In genomic region chr2:48206052-48206656, GRCh38 we compare ENCODE assay signal across 8 cellular contexts.
DNase-seq lines count a peak whose midpoint lies in the region; ATAC-seq and TF ChIP-seq lines count a peak whose summit lies in the region.
"Not testable (repeated sequence)": the region's sequence is repeated elsewhere in the genome, so short reads cannot be mapped to it uniquely, and the experiment has no call there.

No MANE protein-coding gene starts in this region.

- H3K4me3 ChIP-seq in CD8-positive, alpha-beta memory T cell (ENCODE audit: low read length); GM23338; OCI-LY3 (ENCODE audit: low read length); osteoblast (ENCODE audit: insufficient read depth, low read length): not testable (repeated sequence)
- H3K4me3 ChIP-seq in dorsolateral prefrontal cortex (peak overlapping the region in 43 of 59 donors; percentile 7 to 62 (median 42)), tibial nerve (peak overlapping the region in 1 of 4 donors; percentile 20)

- H3K36me3 ChIP-seq in CD8-positive, alpha-beta memory T cell (ENCODE audit: insufficient read depth, low read length); GM23338 (ENCODE audit: insufficient read depth); OCI-LY3 (replicated peaks; ENCODE audit: low read depth, low read length); osteoblast (ENCODE audit: insufficient read depth, low read length); tibial nerve: not testable (repeated sequence)

- H3K36me3 Mint-ChIP-seq in CD8-positive, alpha-beta memory T cell; GM23338 (ENCODE audit: low read depth); activated T-helper 17 cell treated with anti-CD3 and anti-CD28 coated beads, Interleukin-2, amount 50 U/mL, for 72 hours (ENCODE audit: low read depth): not testable (repeated sequence)

- H3K4me2 ChIP-seq in GM23338 (0 out of 2 replicates have a peak overlapping the region, but pooled peaks have one; percentile 65), OCI-LY3 (ENCODE audit: low read length) (peak overlapping the region; percentile 48)
- H3K4me2 ChIP-seq in osteoblast (ENCODE audit: insufficient read depth, low read length), result not testable (repeated sequence)

- H3K79me2 ChIP-seq in GM23338 (replicated peaks; ENCODE audit: insufficient read depth); OCI-LY3 (ENCODE audit: low read length); osteoblast (ENCODE audit: insufficient read depth, low read length): not testable (repeated sequence)

- not testable (repeated sequence) for TF ChIP-seq POLR2A in tibial nerve (IDR thresholded peaks at IDR 0.05)

- WGBS in tibial nerve, 2 donors, result 67 to 77% methylated on average over 13 of the region's 13 CpGs

- H3K4me1 Mint-ChIP-seq in CD8-positive, alpha-beta memory T cell; activated T-helper 17 cell treated with anti-CD3 and anti-CD28 coated beads, Interleukin-2, amount 50 U/mL, for 72 hours: not testable (repeated sequence)
- peaks cover 42% of the 10 kb centered on the region for H3K4me1 Mint-ChIP-seq in GM23338

- intact Hi-C loops in dorsolateral prefrontal cortex (cut with DNase I), result loop anchor here in 1 of 2 donors (10.0 kb wide), 1 partner anchor 301 kb away; the partner anchor contains the start of gene FBXO11

- H2AFZ ChIP-seq in GM23338, result 0 out of 2 replicates have a peak overlapping the region, but pooled peaks have one; percentile 40
- not testable (repeated sequence) for H2AFZ ChIP-seq in OCI-LY3 (ENCODE audit: low read depth, low read length)
- H2AFZ ChIP-seq in osteoblast (ENCODE audit: low read length), result peak overlapping the region; percentile 94

- not testable (repeated sequence) for H3K9me3 Mint-ChIP-seq in CD8-positive, alpha-beta memory T cell; GM23338; activated T-helper 17 cell treated with anti-CD3 and anti-CD28 coated beads, Interleukin-2, amount 50 U/mL, for 72 hours

- H3F3A ChIP-seq in GM23338 (replicated peaks; ENCODE audit: low read depth), result not testable (repeated sequence)

- not testable (repeated sequence) for H3K9me3 ChIP-seq in CD8-positive, alpha-beta memory T cell (ENCODE audit: low read length); OCI-LY3 (ENCODE audit: insufficient read depth, low read length); osteoblast (ENCODE audit: low read depth, low read length); tibial nerve

- H3K27me3 ChIP-seq in CD8-positive, alpha-beta memory T cell (ENCODE audit: insufficient read depth, low read length, poor library complexity, severe bottlenecking); GM23338 (ENCODE audit: insufficient read depth); OCI-LY3 (ENCODE audit: low read depth, low read length); dorsolateral prefrontal cortex; osteoblast (ENCODE audit: insufficient read depth, low read length); tibial nerve: not testable (repeated sequence)

- TF ChIP-seq CTCF in GM23338 (conservative IDR thresholded peaks at IDR 0.05; ENCODE audit: low read depth in 2 of 2), result peak in 1 of 2 experiments; percentile 30; a peak in 2 of 4 replicates
- TF ChIP-seq CTCF in OCI-LY3 (IDR thresholded peaks at IDR 0.05; ENCODE audit: low read depth, low read length); dorsolateral prefrontal cortex (IDR thresholded peaks at IDR 0.05 in 54 of 56, conservative IDR thresholded peaks at IDR 0.05 in 2 of 56; ENCODE audit: low read depth in 1 of 56, partially characterized antibody in 56 of 56); osteoblast (IDR thresholded peaks at IDR 0.05; ENCODE audit: extremely low read depth, low read depth, low read length); tibial nerve (IDR thresholded peaks at IDR 0.05): not testable (repeated sequence)

- not testable (repeated sequence) for DNase-seq in CD8-positive, alpha-beta memory T cell; GM23338 (ENCODE audit: low spot score); dorsolateral prefrontal cortex; osteoblast (ENCODE audit: insufficient read length, low spot score, missing footprints); tibial nerve (ENCODE audit: low spot score in 2 of 2)
- peak; percentile 34 for DNase-seq in kidney tubule cell (ENCODE audit: low spot score)

- TF ChIP-seq EP300 in tibial nerve (IDR thresholded peaks at IDR 0.05), result not testable (repeated sequence)

- not testable (repeated sequence) for H3K4me3 Mint-ChIP-seq in CD8-positive, alpha-beta memory T cell; GM23338; activated T-helper 17 cell treated with anti-CD3 and anti-CD28 coated beads, Interleukin-2, amount 50 U/mL, for 72 hours

- peak overlapping the region; percentile 3 for H3K27ac ChIP-seq in CD8-positive, alpha-beta memory T cell (ENCODE audit: low read depth, low read length)
- not testable (repeated sequence) for H3K27ac ChIP-seq in GM23338 (ENCODE audit: low read depth); OCI-LY3 (ENCODE audit: low read length)
- H3K27ac ChIP-seq in dorsolateral prefrontal cortex (peak overlapping the region; percentile 53 to 98 (median 93)), osteoblast (ENCODE audit: low read depth, low read length) (peak overlapping the region; percentile 30), tibial nerve (peak overlapping the region; percentile 24 to 90 (median 63))

- H3K27ac Mint-ChIP-seq in CD8-positive, alpha-beta memory T cell, result not testable (repeated sequence)
- peak overlapping the region; percentile 92 for H3K27ac Mint-ChIP-seq in GM23338
- peak overlapping the region; percentile 39 for H3K27ac Mint-ChIP-seq in activated T-helper 17 cell treated with anti-CD3 and anti-CD28 coated beads, Interleukin-2, amount 50 U/mL, for 72 hours

- peaks cover 12% of the 10 kb centered on the region; the same call in 1 of the 2 replicates for H3K9me2 ChIP-seq in GM23338 (ENCODE audit: insufficient read depth)

- H3K9ac ChIP-seq in OCI-LY3 (ENCODE audit: low read length), result not testable (repeated sequence)

- H4K20me1 ChIP-seq in GM23338 (replicated peaks; ENCODE audit: insufficient read depth); OCI-LY3 (ENCODE audit: insufficient read depth, low read length); osteoblast (ENCODE audit: insufficient read depth, low read length): not testable (repeated sequence)

- H3K27me3 Mint-ChIP-seq in CD8-positive, alpha-beta memory T cell; GM23338 (ENCODE audit: insufficient read depth, low read depth, poor library complexity); activated T-helper 17 cell treated with anti-CD3 and anti-CD28 coated beads, Interleukin-2, amount 50 U/mL, for 72 hours: not testable (repeated sequence)

- not testable (repeated sequence) for ATAC-seq in GM23338; activated T-helper 17 cell treated with anti-CD3 and anti-CD28 coated beads, Interleukin-2, amount 50 U/mL, for 72 hours (replicated peaks)

- not testable (repeated sequence) for H3K4me1 ChIP-seq in CD8-positive, alpha-beta memory T cell (ENCODE audit: insufficient read depth, low read length)
- H3K4me1 ChIP-seq in GM23338 (ENCODE audit: insufficient read depth) (peaks cover 40% of the 10 kb centered on the region), OCI-LY3 (ENCODE audit: low read length) (peaks cover 16% of the 10 kb centered on the region), osteoblast (ENCODE audit: insufficient read depth, low read length) (peaks cover 25% of the 10 kb centered on the region), tibial nerve (peaks cover 0 to 58% (median 22%) of the 10 kb centered on the region in 4 donors)

- POLR2A ChIA-PET in CD8-positive, alpha-beta memory T cell (lab: Charles Lee), result not testable (repeated sequence)

- CTCF ChIA-PET in CD8-positive, alpha-beta memory T cell (lab: Charles Lee), result not testable (repeated sequence)
